ENCODE assay signal across 21 cellular contexts in the genomic region with DNA sequence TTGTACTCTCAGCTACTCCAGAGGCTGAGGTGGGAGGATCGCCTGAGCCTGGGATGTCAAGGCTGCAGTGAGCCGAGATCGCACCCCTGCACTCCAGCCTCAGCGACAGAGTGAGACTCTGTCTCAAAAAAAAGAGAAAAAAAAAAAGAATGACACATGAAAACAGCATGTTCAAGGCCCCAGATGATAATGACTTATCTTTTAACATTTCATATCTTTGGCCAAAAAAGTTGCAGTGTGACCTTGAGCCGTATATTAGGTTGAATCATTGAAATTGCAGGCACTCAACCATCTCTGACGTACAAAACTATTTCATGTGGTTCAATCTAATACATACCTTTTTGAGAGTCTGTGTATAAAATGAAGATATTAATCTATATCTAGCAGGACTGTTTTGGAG.
"Had no signal": no experiment of that assay in that cellular context is flagged by ENCODE, and none has a peak within 500 bp of the region (broad histone marks: within the 10 kb centered on the region; RNA-seq: fewer than 3 reads in every experiment).

No MANE protein-coding gene starts in this region.

- DNase-seq: dermis blood vessel endothelial cell; effector memory CD4-positive, alpha-beta T cell; esophagus squamous epithelium; kidney; natural killer cell; psoas muscle; right cardiac atrium; sigmoid colon; stimulated activated CD4-positive, alpha-beta T cell treated with anti-CD3 and anti-CD28 coated beads, Interleukin-4, amount 100 ng/mL, for 4 hours; stimulated activated naive B cell treated with anti-CD40 and anti-IgM and Interleukin-4, amounts not matched to agents 10 μg/mL and 1 μg/mL and 100 μg/mL, for 72 hours; transverse colon; upper lobe of right lung; uterus had no signal

- H3K4me1 ChIP-seq: esophagus squamous epithelium, psoas muscle, sigmoid colon, suprapubic skin, transverse colon, upper lobe of right lung, uterus had no signal

- H3K27ac Mint-ChIP-seq: memory B cell; natural killer cell; stimulated activated naive B cell treated with anti-CD40 and anti-IgM and Interleukin-4, amounts not matched to agents 10 μg/mL and 1 μg/mL and 100 μg/mL, for 72 hours; stimulated activated naive CD8-positive, alpha-beta T cell treated with anti-CD3 and anti-CD28 coated beads, Interleukin-15, Interleukin-2, amounts not matched to agents 100 ng/mL and 50 ng/mL, for 24 hours had no signal

- ATAC-seq: left lobe of liver; psoas muscle; stimulated activated naive B cell treated with anti-CD40 and anti-IgM and Interleukin-4, amounts not matched to agents 10 μg/mL and 1 μg/mL and 100 μg/mL, for 72 hours had no signal

- H3K9me3 ChIP-seq: psoas muscle, sigmoid colon, suprapubic skin, transverse colon, upper lobe of right lung, uterus had no signal

- H3K27me3 ChIP-seq: esophagus squamous epithelium, sigmoid colon, suprapubic skin, transverse colon, upper lobe of right lung, uterus had no signal

- H3K27ac ChIP-seq: coronary artery, psoas muscle, sigmoid colon, suprapubic skin, transverse colon, upper lobe of right lung, uterus had no signal

- H3K4me3 ChIP-seq: coronary artery, esophagus squamous epithelium, lung, psoas muscle, sigmoid colon, suprapubic skin, transverse colon, upper lobe of right lung, uterus had no signal

- FAIRE-seq: endothelial cell of umbilical vein, frontal cortex, kidney had no signal

- H3K27me3 Mint-ChIP-seq: stimulated activated naive B cell treated with anti-CD40 and anti-IgM and Interleukin-4, amounts not matched to agents 10 μg/mL and 1 μg/mL and 100 μg/mL, for 72 hours; stimulated activated naive CD8-positive, alpha-beta T cell treated with anti-CD3 and anti-CD28 coated beads, Interleukin-15, Interleukin-2, amounts not matched to agents 100 ng/mL and 50 ng/mL, for 24 hours had no signal

- H3K4me3 Mint-ChIP-seq: memory B cell; natural killer cell; stimulated activated naive B cell treated with anti-CD40 and anti-IgM and Interleukin-4, amounts not matched to agents 10 μg/mL and 1 μg/mL and 100 μg/mL, for 72 hours; stimulated activated naive CD8-positive, alpha-beta T cell treated with anti-CD3 and anti-CD28 coated beads, Interleukin-15, Interleukin-2, amounts not matched to agents 100 ng/mL and 50 ng/mL, for 24 hours had no signal

- H3K36me3 Mint-ChIP-seq: natural killer cell had no signal
